ENCODE assay signal across 8 cellular contexts in the genomic region with DNA sequence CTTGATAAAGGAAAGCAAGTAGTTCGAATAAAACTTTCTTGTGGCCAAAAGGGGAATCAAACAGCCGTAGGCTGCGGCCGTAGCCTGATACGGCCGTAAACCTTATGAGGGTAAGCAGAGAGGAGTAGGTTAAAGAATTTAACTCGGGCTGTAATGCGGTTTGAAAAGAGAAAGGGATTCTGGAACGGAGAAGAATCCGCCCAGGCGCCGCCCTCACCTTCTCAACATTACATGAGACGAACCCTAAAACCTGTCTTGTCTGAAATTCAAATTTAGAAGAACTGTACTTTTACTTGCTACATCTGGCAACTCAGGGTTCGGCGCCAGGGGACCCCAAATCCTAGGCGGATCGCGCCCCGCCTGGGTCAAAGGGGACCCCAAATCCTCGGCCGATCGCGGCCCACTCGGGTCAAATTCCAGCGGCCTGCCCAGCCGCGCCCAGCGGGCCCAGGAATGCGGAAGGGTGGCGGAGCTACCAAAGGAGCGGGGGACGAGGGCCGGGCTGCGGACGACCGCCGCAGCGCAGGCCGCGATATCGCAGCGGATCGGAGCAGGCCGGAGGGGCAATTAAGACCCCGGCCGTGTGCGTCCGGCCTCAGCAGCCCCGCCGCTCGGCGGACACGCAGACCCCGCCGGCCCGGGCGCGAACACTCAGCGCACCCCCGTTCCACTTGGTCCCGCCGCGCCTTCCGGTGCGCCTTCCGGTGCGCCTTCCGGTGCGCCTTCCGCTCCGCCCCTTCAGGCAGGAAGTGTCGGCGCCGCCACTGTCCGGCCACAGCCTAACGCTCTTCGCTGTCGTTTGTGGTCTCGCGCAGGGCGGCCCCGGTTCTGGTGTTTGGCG. TPM values are rescaled to one million over a fixed set of nuclear protein-coding genes. Genes with fewer than 3 reads are reported as not detected.
DNase-seq lines count a peak whose midpoint lies in the region; ATAC-seq, FAIRE-seq and TF ChIP-seq lines count a peak whose summit lies in the region.

A gene (plus strand): TSS at position 741 of the 841 bp plus-strand sequence. CDS start 10,766 bp downstream, outside the sequence.

- CTCF ChIA-PET in A549 (lab: Yijun Ruan, JAX), result no interaction called here

- H3K4me3 Mint-ChIP-seq in chondrocyte (ENCODE audit: unreplicated experiment), result peak within 1 kb of the TSS; percentile 82

- peak within 1 kb of the TSS; percentile 94 for H3K4me2 ChIP-seq in A549

- H3K27me3 Mint-ChIP-seq in chondrocyte (ENCODE audit: low read depth), result no peaks in the 10 kb centered on the region

- no peaks in the 10 kb centered on the region for H3K9me3 Mint-ChIP-seq in chondrocyte (ENCODE audit: low read depth)

- TF ChIP-seq EP300 in A549 (IDR thresholded peaks at IDR 0.05), result peak in 1 of 2 experiments; percentile 36; a peak in 1 of 5 replicates

- peaks cover 42% of the 10 kb centered on the region for H3K4me1 ChIP-seq in A549

- H3K4me3 ChIP-seq in A549, result peak within 1 kb of the TSS; percentile 94

- peaks cover 75% of the 10 kb centered on the region for H3K4me1 Mint-ChIP-seq in chondrocyte (ENCODE audit: low read depth)

- H3K27ac Mint-ChIP-seq in chondrocyte (ENCODE audit: unreplicated experiment), result peak within 1 kb of the TSS; percentile 96

- no peaks in the 10 kb centered on the region for H3K9me3 ChIP-seq in A549

- no peaks in the 10 kb centered on the region for H3K27me3 ChIP-seq in layer of hippocampus (ENCODE audit: control insufficient read depth, insufficient read depth, low read length)

- TF ChIP-seq CTCF in A549 (IDR thresholded peaks at IDR 0.05), result no peak
- peak; percentile 24 for TF ChIP-seq CTCF in chondrocyte (IDR thresholded peaks at IDR 0.05)

- peak; percentile 59 for TF ChIP-seq POLR2A in A549 (IDR thresholded peaks at IDR 0.05; ENCODE audit: low read length)

- peaks cover 20% of the 10 kb centered on the region for H3K36me3 Mint-ChIP-seq in chondrocyte (ENCODE audit: low read depth)

- no peak for FAIRE-seq in A549 (lab: Jason Lieb, UNC)

- ATAC-seq in A549, result peak; percentile 89 to 93
- peak; percentile 88 for ATAC-seq in GM18511 (IDR thresholded peaks at IDR 0.05; ENCODE audit: unreplicated experiment)
- ATAC-seq in HG03025 (IDR thresholded peaks at IDR 0.05; ENCODE audit: low FRiP score, unreplicated experiment), result peak; percentile 81

- POLR2A ChIA-PET in A549 (lab: Yijun Ruan, JAX), result interaction anchor here (0.6 to 2.2 kb wide), 5 partner anchors 11 to 404 kb away, joined by 3 to 14 read pairs (median 3); no protein-coding TSS in a partner anchor

- H3K27ac ChIP-seq in A549 (peak within 1 kb of the TSS; percentile 99 to 100), layer of hippocampus (ENCODE audit: low read depth, low read length) (peak within 1 kb of the TSS; percentile 99)

- TF ChIP-seq RAD21 in A549 (conservative IDR thresholded peaks at IDR 0.05 in 1 of 2, IDR thresholded peaks at IDR 0.05 in 1 of 2), result no peak

- DNase-seq in A549 (ENCODE audit: low read depth in 1 of 2, low spot score in 1 of 2) (peak; percentile 43 to 82), NCI-H2196 treated with DMSO at 0.1 percent for 48 hours (lab: John Stamatoyannopoulos, UW; ENCODE audit: unreplicated experiment) (peak; percentile 84), chondrocyte (ENCODE audit: low spot score) (no peak)
- DNase-seq in activated CD4-positive, alpha-beta T cell treated with anti-CD3 and anti-CD28 coated beads for 1 hour, result peak; percentile 63
- DNase-seq in stimulated activated CD4-positive, alpha-beta T cell treated with anti-CD3 and anti-CD28 coated beads, Interleukin-1b, Interleukin-23, amount 100 ng/mL, for 4 hours (ENCODE audit: low read depth in 2 of 2), result peak; percentile 53 to 65

- under 1% methylated on average over 18 of the region's 83 CpGs for WGBS in A549 (ENCODE audit: missing lambda C conversion rate)

TF ChIP-seq in A549, 52 proteins besides CTCF, POLR2A, EP300 and RAD21:
- TF ChIP-seq, protein P1, sequence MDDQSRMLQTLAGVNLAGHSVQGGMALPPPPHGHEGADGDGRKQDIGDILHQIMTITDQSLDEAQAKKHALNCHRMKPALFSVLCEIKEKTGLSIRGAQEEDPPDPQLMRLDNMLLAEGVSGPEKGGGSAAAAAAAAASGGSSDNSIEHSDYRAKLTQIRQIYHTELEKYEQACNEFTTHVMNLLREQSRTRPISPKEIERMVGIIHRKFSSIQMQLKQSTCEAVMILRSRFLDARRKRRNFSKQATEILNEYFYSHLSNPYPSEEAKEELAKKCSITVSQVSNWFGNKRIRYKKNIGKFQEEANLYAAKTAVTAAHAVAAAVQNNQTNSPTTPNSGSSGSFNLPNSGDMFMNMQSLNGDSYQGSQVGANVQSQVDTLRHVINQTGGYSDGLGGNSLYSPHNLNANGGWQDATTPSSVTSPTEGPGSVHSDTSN (IDR thresholded peaks at IDR 0.05), result 0 out of 2 replicates have a peak, but pooled peaks have one; percentile 17
- TF ChIP-seq POLR2AphosphoS2 (conservative IDR thresholded peaks at IDR 0.05; ENCODE audit: low read length), result no peak
- TF ChIP-seq SMC3 (IDR thresholded peaks at IDR 0.05), result no peak
- TF ChIP-seq, protein P2, sequence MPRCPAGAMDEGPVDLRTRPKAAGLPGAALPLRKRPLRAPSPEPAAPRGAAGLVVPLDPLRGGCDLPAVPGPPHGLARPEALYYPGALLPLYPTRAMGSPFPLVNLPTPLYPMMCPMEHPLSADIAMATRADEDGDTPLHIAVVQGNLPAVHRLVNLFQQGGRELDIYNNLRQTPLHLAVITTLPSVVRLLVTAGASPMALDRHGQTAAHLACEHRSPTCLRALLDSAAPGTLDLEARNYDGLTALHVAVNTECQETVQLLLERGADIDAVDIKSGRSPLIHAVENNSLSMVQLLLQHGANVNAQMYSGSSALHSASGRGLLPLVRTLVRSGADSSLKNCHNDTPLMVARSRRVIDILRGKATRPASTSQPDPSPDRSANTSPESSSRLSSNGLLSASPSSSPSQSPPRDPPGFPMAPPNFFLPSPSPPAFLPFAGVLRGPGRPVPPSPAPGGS (IDR thresholded peaks at IDR 0.05), result peak; percentile 36; the same call in 1 of the 3 replicates
- no peak for TF ChIP-seq HEYL (CRISPR knock-in tag; IDR thresholded peaks at IDR 0.05)
- TF ChIP-seq BHLHE40 (IDR thresholded peaks at IDR 0.05; ENCODE audit: low read depth, low read length), result 0 out of 2 replicates have a peak, but pooled peaks have one; percentile 26
- TF ChIP-seq NFE2L2 (conservative IDR thresholded peaks at IDR 0.05; ENCODE audit: low read length), result no peak
- no peak for TF ChIP-seq FOSB (CRISPR knock-in tag; IDR thresholded peaks at IDR 0.05)
- TF ChIP-seq PHF8 (IDR thresholded peaks at IDR 0.05; ENCODE audit: borderline replicate concordance, low read depth), result peak; percentile 74
- TF ChIP-seq JUN (IDR thresholded peaks at IDR 0.05), result peak; percentile 67 to 89; a peak in 3 of 5 replicates
- TF ChIP-seq, protein P3, sequence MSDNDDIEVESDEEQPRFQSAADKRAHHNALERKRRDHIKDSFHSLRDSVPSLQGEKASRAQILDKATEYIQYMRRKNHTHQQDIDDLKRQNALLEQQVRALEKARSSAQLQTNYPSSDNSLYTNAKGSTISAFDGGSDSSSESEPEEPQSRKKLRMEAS (IDR thresholded peaks at IDR 0.05), result peak; percentile 38
- 0 out of 2 replicates have a peak, but pooled peaks have one; percentile 70 for TF ChIP-seq EHF (CRISPR knock-in tag; IDR thresholded peaks at IDR 0.05)
- TF ChIP-seq TFCP2L1 (CRISPR knock-in tag; IDR thresholded peaks at IDR 0.05), result 0 out of 2 replicates have a peak, but pooled peaks have one; percentile 63
- TF ChIP-seq, protein P4, sequence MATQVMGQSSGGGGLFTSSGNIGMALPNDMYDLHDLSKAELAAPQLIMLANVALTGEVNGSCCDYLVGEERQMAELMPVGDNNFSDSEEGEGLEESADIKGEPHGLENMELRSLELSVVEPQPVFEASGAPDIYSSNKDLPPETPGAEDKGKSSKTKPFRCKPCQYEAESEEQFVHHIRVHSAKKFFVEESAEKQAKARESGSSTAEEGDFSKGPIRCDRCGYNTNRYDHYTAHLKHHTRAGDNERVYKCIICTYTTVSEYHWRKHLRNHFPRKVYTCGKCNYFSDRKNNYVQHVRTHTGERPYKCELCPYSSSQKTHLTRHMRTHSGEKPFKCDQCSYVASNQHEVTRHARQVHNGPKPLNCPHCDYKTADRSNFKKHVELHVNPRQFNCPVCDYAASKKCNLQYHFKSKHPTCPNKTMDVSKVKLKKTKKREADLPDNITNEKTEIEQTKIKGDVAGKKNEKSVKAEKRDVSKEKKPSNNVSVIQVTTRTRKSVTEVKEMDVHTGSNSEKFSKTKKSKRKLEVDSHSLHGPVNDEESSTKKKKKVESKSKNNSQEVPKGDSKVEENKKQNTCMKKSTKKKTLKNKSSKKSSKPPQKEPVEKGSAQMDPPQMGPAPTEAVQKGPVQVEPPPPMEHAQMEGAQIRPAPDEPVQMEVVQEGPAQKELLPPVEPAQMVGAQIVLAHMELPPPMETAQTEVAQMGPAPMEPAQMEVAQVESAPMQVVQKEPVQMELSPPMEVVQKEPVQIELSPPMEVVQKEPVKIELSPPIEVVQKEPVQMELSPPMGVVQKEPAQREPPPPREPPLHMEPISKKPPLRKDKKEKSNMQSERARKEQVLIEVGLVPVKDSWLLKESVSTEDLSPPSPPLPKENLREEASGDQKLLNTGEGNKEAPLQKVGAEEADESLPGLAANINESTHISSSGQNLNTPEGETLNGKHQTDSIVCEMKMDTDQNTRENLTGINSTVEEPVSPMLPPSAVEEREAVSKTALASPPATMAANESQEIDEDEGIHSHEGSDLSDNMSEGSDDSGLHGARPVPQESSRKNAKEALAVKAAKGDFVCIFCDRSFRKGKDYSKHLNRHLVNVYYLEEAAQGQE (IDR thresholded peaks at IDR 0.05), result peak; percentile 41; the same call in 1 of the 2 replicates
- peak; percentile 86 for TF ChIP-seq GATA3 (IDR thresholded peaks at IDR 0.05; ENCODE audit: borderline replicate concordance)
TF ChIP-seq in A549: peak in this region for 10.

RNA-seq across cellular contexts. Expression of the gene that starts here (rescaled TPM):
- polyA plus RNA-seq in A549 (2011; rRNA removed), result 484 and 498 TPM in 2 replicates
- polyA plus RNA-seq in A549 (2012; cell fraction: cytosol; rRNA removed), result 333 and 358 TPM in 2 replicates
- 118 and 127 TPM in 2 replicates for polyA plus RNA-seq in A549 (2012; cell fraction: nucleus; rRNA removed)
- 419 to 437 TPM (median 426 TPM) in 3 replicates for polyA plus RNA-seq in A549 (2017; fragmentation: RNase III; extraction: RNeasy Plus Mini Kit Qiagen cat#74134 plus additional on column Dnase treatment)
- 129 and 132 TPM in 2 replicates for polyA minus RNA-seq in A549 (2011; rRNA and poly(A)+ RNA removed)
- 241 to 327 TPM (median 323 TPM) in 3 replicates for total RNA-seq in chondrocyte
